9 cellular contexts compared by ENCODE assay signal in genomic region chr7:151249732-151250072, GRCh38. TPM values are rescaled to one million over a fixed set of nuclear protein-coding genes. Genes with fewer than 3 reads are reported as not detected.
DNase-seq lines count a peak whose midpoint lies in the region; ATAC-seq and TF ChIP-seq lines count a peak whose summit lies in the region.
"Had no signal": no experiment of that assay in that cellular context is flagged by ENCODE, and none has a peak within 500 bp of the region (broad histone marks: within the 10 kb centered on the region; RNA-seq: fewer than 3 reads in every experiment).

No MANE protein-coding gene starts in this region.

- 19 to 39% (median 32%) methylated on average over 4 to 5 of the region's 5 CpGs for WGBS in spleen, 5 donors

- no peak for TF ChIP-seq POLR2A in spleen (IDR thresholded peaks at IDR 0.05)

- no peaks in the 10 kb centered on the region for H3K9me3 ChIP-seq in spleen

- peaks cover 26 to 83% (median 67%) of the 10 kb centered on the region in 6 donors for H3K4me1 ChIP-seq in spleen

- no peaks in the 10 kb centered on the region for H3K36me3 ChIP-seq in spleen

- TF ChIP-seq CTCF in activated B cell treated with CpG ODN at 0.5 μM for 24 hours (IDR thresholded peaks at IDR 0.05) (no peak), spleen (IDR thresholded peaks at IDR 0.05 in 8 of 11, conservative IDR thresholded peaks at IDR 0.05 in 3 of 11) (no peak)

- H3K4me3 ChIP-seq in spleen = peak overlapping the region in 4 of 8 donors; percentile 50 to 76 (median 52)

- intact Hi-C loops in activated B cell treated with CpG ODN at 0.5 μM for 24 hours (cut with micrococcal nuclease) = no loop called here
- intact Hi-C loops in spleen (cut with DNase I; ENCODE audit: low total_unique reads) = loop anchor here (10.0 kb wide), 1 partner anchor 55 kb away; no protein-coding TSS in a partner anchor

- no peaks in the 10 kb centered on the region for H3K9me3 Mint-ChIP-seq in activated B cell treated with CpG ODN at 0.5 μM for 24 hours

- peaks cover 50% of the 10 kb centered on the region for H3K4me1 Mint-ChIP-seq in activated B cell treated with CpG ODN at 0.5 μM for 24 hours

- peaks cover 50% of the 10 kb centered on the region for H3K27me3 Mint-ChIP-seq in activated B cell treated with CpG ODN at 0.5 μM for 24 hours

- CTCF ChIA-PET in activated B cell treated with CpG ODN at 0.5 μM for 24 hours (lab: Charles Lee) = no interaction called here

- H3K27ac Mint-ChIP-seq in activated B cell treated with CpG ODN at 0.5 μM for 24 hours = no peak overlapping the region

- no peaks in the 10 kb centered on the region for H3K36me3 Mint-ChIP-seq in activated B cell treated with CpG ODN at 0.5 μM for 24 hours (ENCODE audit: low read depth)

- peaks cover 0 to 99% (median 9%) of the 10 kb centered on the region in 7 donors for H3K27me3 ChIP-seq in spleen (replicated peaks in 1 of 7)

- DNase-seq in H4 (ENCODE audit: low spot score) (peak; percentile 51), activated B cell treated with CpG ODN at 0.5 μM for 24 hours (no peak), iPS-NIHi11 (ENCODE audit: low spot score) (peak; percentile 77), spleen (no peak), NCI-H1694 treated with DMSO at 0.1 percent for 48 hours (lab: John Stamatoyannopoulos, UW) (no peak)
- DNase-seq in activated effector memory CD4-positive, alpha-beta T cell treated with anti-CD3 and anti-CD28 coated beads, Interleukin-2, amount 50 U/mL, for 16 hours = no peak

- POLR2A ChIA-PET in activated B cell treated with CpG ODN at 0.5 μM for 24 hours (lab: Charles Lee) = interaction anchor here (0.6 to 1.0 kb wide), 2 partner anchors 23 to 160 kb away, joined by 3 read pairs; partner anchors contain the start of gene ABCF2

- H3K4me3 Mint-ChIP-seq in activated B cell treated with CpG ODN at 0.5 μM for 24 hours = peak overlapping the region; percentile 81

- peak overlapping the region in 7 of 8 donors; percentile 77 to 84 (median 79) for H3K27ac ChIP-seq in spleen

- ATAC-seq in activated B cell treated with CpG ODN at 0.5 μM for 24 hours (ENCODE audit: low read depth) (no peak), HG03175 (IDR thresholded peaks at IDR 0.05; ENCODE audit: unreplicated experiment) (no peak), HG03342 (IDR thresholded peaks at IDR 0.05; ENCODE audit: unreplicated experiment) (no peak)

RNA-seq across cellular contexts. Expression of gene SMARCD3, which starts 1.2 kb away (rescaled TPM):
- 35.5 and 35.9 TPM in 2 replicates for total RNA-seq in H4 (2014; rRNA removed; shearing (Covaris generic))
- total RNA-seq in activated B cell treated with CpG ODN at 0.5 μM for 24 hours = not detected in 2 replicates
- total RNA-seq in spleen = 10 to 100 TPM; 12.0 to 40.2 (median 18.1) TPM
- polyA plus RNA-seq in spleen = 10 to 100 TPM in 2 of 3 donors, 1 to 10 TPM in 1; 8.8 to 16.2 (median 15.1) TPM

RNA-seq across cellular contexts. Expression of gene CHPF2, which starts 17.4 kb away (rescaled TPM):
- 26.0 and 32.9 TPM in 2 replicates for total RNA-seq in H4 (2014; rRNA removed; shearing (Covaris generic))
- total RNA-seq in activated B cell treated with CpG ODN at 0.5 μM for 24 hours = 32.4 and 41.2 TPM in 2 replicates
- total RNA-seq in spleen = 10 to 100 TPM; 39.9 to 55.4 (median 47.6) TPM
- 10 to 100 TPM; 16.3 to 30.0 (median 27.8) TPM for polyA plus RNA-seq in spleen

RNA-seq across cellular contexts. Expression of gene ABCF2, which starts 22.7 kb away (rescaled TPM):
- total RNA-seq in H4 (2014; rRNA removed; shearing (Covaris generic)) = 88.1 and 92.4 TPM in 2 replicates
- total RNA-seq in activated B cell treated with CpG ODN at 0.5 μM for 24 hours (47.3 and 52.4 TPM in 2 replicates), spleen (10 to 100 TPM; 22.7 to 30.0 (median 29.8) TPM)
- polyA plus RNA-seq in spleen = 10 to 100 TPM in 2 of 3 donors, 1 to 10 TPM in 1; 9.2 to 19.3 (median 12.9) TPM

RNA-seq across cellular contexts. Expression of gene H2BK1, which starts 39.4 kb away (rescaled TPM):
- 0.64 TPM in 1 of 2 replicates, not detected in the other for total RNA-seq in H4 (2014; rRNA removed; shearing (Covaris generic))
- total RNA-seq in activated B cell treated with CpG ODN at 0.5 μM for 24 hours (0.76 and 1.8 TPM in 2 replicates), spleen (not detected)
- under 1 TPM in 1 of 3 donors, not detected in 2; 0.24 TPM for polyA plus RNA-seq in spleen
- total RNA-seq: fibroblast of villous mesenchyme had no signal

Comparison
In these comparisons a context has a peak if more than half of its experiments do, and no peak if none do; other contexts are left out.
1. DNase-seq: peak in H4 (single experiment) and iPS-NIHi11 (single experiment); none in activated B cell treated with CpG ODN at 0.5 μM for 24 hours (single experiment), spleen (single experiment), NCI-H1694 treated with DMSO at 0.1 percent for 48 hours (single experiment) and activated effector memory CD4-positive, alpha-beta T cell treated with anti-CD3 and anti-CD28 coated beads, Interleukin-2, amount 50 U/mL, for 16 hours (single experiment).
2. RNA of gene SMARCD3, which starts 1.2 kb away (total RNA-seq): 35.5 to 35.9 TPM in H4 and 12.0 to 40.2 TPM in spleen; not detected in activated B cell treated with CpG ODN at 0.5 μM for 24 hours; every median in the first group is over 10 times any median in the second.